10 cellular contexts compared by ENCODE assay signal in genomic region chr17:34499576-34499975, GRCh38.
DNase-seq lines count a peak whose midpoint lies in the region; ATAC-seq, FAIRE-seq and TF ChIP-seq lines count a peak whose summit lies in the region.
"Had no signal": no experiment of that assay in that cellular context is flagged by ENCODE, and none has a peak within 500 bp of the region (broad histone marks: within the 10 kb centered on the region; RNA-seq: fewer than 3 reads in every experiment).

No MANE protein-coding gene starts in this region.

- DNase-seq in activated CD4-positive, alpha-beta T cell treated with anti-CD3 and anti-CD28 coated beads for 36 hours = peak; percentile 30
- no peak for DNase-seq in activated CD4-positive, alpha-beta T cell treated with anti-CD3 and anti-CD28 coated beads for 4 hours
- DNase-seq in NB4 (ENCODE audit: low read depth) (peak; percentile 66), endothelial cell of umbilical vein (ENCODE audit: low read depth, low spot score) (peak; percentile 31), trophoblast cell (peak; percentile 23 to 70), T-helper 9 cell (no peak)
- DNase-seq in CD4-positive, alpha-beta T cell = no peak
- DNase-seq in stimulated activated naive CD4-positive, alpha-beta T cell (lab: John Stamatoyannopoulos, UW) = no peak
- DNase-seq: nucleus accumbens had no signal

- H3K9ac ChIP-seq in endothelial cell of umbilical vein (replicated peaks; ENCODE audit: extremely low read depth, insufficient read depth, low read length) (no peak overlapping the region), trophoblast cell (ENCODE audit: low read length) (no peak overlapping the region)

- H3K79me1 ChIP-seq in trophoblast cell (ENCODE audit: low read length) = no peaks in the 10 kb centered on the region

- dilution Hi-C loops in endothelial cell of umbilical vein (cut with MboI; ENCODE audit: extremely low pct_ligation_motif_present, low sequenced_read_pairs) = no loop called here

- H3K79me2 ChIP-seq in endothelial cell of umbilical vein (ENCODE audit: control insufficient read depth, insufficient read depth, low read length) (no peaks in the 10 kb centered on the region), trophoblast cell (ENCODE audit: control insufficient read depth, insufficient read depth, low read length, poor library complexity) (no peaks in the 10 kb centered on the region)

- POLR2A ChIA-PET in activated CD4-positive, alpha-beta T cell treated with anti-CD3 and anti-CD28 coated beads for 36 hours (lab: Charles Lee) = no interaction called here
- POLR2A ChIA-PET in endothelial cell of umbilical vein (lab: Charles Lee) = no interaction called here
- POLR2A ChIA-PET in CD4-positive, alpha-beta T cell (lab: Charles Lee) = no interaction called here

- H3K36me3 ChIP-seq in endothelial cell of umbilical vein (ENCODE audit: control insufficient read depth in 2 of 2, extremely low read depth in 1 of 2, insufficient read depth in 2 of 2, low read length in 2 of 2) = no peaks in the 10 kb centered on the region
- H3K36me3 ChIP-seq in trophoblast cell (ENCODE audit: control insufficient read depth in 1 of 2, insufficient read depth in 2 of 2, low read length in 2 of 2) = no peaks in the 10 kb centered on the region

- H3K9me3 ChIP-seq in endothelial cell of umbilical vein (replicated peaks; ENCODE audit: control insufficient read depth, insufficient read depth, low read length) (no peaks in the 10 kb centered on the region), trophoblast cell (ENCODE audit: insufficient read depth, low read depth, low read length) (peaks cover 2% of the 10 kb centered on the region)
- no peaks in the 10 kb centered on the region for H3K9me3 ChIP-seq in CD4-positive, alpha-beta T cell (ENCODE audit: control insufficient read depth, low read length)

- WGBS in trophoblast cell (ENCODE audit: extremely low coverage, insufficient coverage, insufficient read length) = no CpG with 5 or more reads among the region's 1 CpG

- no peak overlapping the region for H3K4me3 ChIP-seq in NB4 (ENCODE audit: low read depth, low read length)
- no peak overlapping the region for H3K4me3 ChIP-seq in endothelial cell of umbilical vein (replicated peaks in 1 of 3; ENCODE audit: insufficient read depth in 1 of 3, low read depth in 1 of 3, low read length in 3 of 3)
- H3K4me3 ChIP-seq in trophoblast cell (ENCODE audit: low read depth, low read length) = no peak overlapping the region

- no peak overlapping the region for H2BK120ac ChIP-seq in trophoblast cell (ENCODE audit: insufficient read depth, low read length, poor library complexity)

- H3K23ac ChIP-seq in trophoblast cell (ENCODE audit: low read length) = no peak overlapping the region

- no peak overlapping the region for H3K4me3 Mint-ChIP-seq in activated CD4-positive, alpha-beta T cell treated with anti-CD3 and anti-CD28 coated beads for 36 hours
- H3K4me3 Mint-ChIP-seq in CD4-positive, alpha-beta T cell = no peak overlapping the region
- H3K4me3 Mint-ChIP-seq: activated T-helper 1 cell treated with anti-CD3 and anti-CD28 coated beads, Interleukin-12 subunit alpha, Interleukin-12 subunit beta, Interleukin-2, Interleukin-4 antibody, amounts not matched to agents 30 ng/mL and 10 ng/mL and 1 ng/mL, durations not matched to agents 14 hours and 24 hours and 36 hours had no signal

- H3K27ac ChIP-seq in endothelial cell of umbilical vein (ENCODE audit: insufficient read depth, low read depth, low read length) (no peak overlapping the region), trophoblast cell (ENCODE audit: low read depth, low read length) (no peak overlapping the region)
- H3K27ac ChIP-seq in CD4-positive, alpha-beta T cell (ENCODE audit: low read depth, low read length) = no peak overlapping the region

- H4K91ac ChIP-seq in trophoblast cell (ENCODE audit: low read depth, low read length) = no peak overlapping the region

- H3K36me3 Mint-ChIP-seq in activated CD4-positive, alpha-beta T cell treated with anti-CD3 and anti-CD28 coated beads for 36 hours (ENCODE audit: low read depth) = no peaks in the 10 kb centered on the region
- H3K36me3 Mint-ChIP-seq in CD4-positive, alpha-beta T cell (ENCODE audit: low read depth) = no peaks in the 10 kb centered on the region

- TF ChIP-seq POLR2A in NB4 (IDR thresholded peaks at IDR 0.05; ENCODE audit: extremely low read depth, insufficient read length) (no peak), endothelial cell of umbilical vein (IDR thresholded peaks at IDR 0.05; ENCODE audit: low read depth, low read length) (no peak)

- ATAC-seq in activated CD4-positive, alpha-beta T cell treated with anti-CD3 and anti-CD28 coated beads for 36 hours = no peak
- ATAC-seq in CD4-positive, alpha-beta T cell (ENCODE audit: poor library complexity) = no peak

- no peaks in the 10 kb centered on the region for H4K20me1 ChIP-seq in endothelial cell of umbilical vein (replicated peaks; ENCODE audit: control insufficient read depth, extremely low read depth, insufficient read depth, low read length)

- no peaks in the 10 kb centered on the region for H3K9me3 Mint-ChIP-seq in activated CD4-positive, alpha-beta T cell treated with anti-CD3 and anti-CD28 coated beads for 36 hours (ENCODE audit: low read depth)
- H3K9me3 Mint-ChIP-seq in CD4-positive, alpha-beta T cell = no peaks in the 10 kb centered on the region
- H3K9me3 Mint-ChIP-seq: activated T-helper 1 cell treated with anti-CD3 and anti-CD28 coated beads, Interleukin-12 subunit alpha, Interleukin-12 subunit beta, Interleukin-2, Interleukin-4 antibody, amounts not matched to agents 30 ng/mL and 10 ng/mL and 1 ng/mL, durations not matched to agents 14 hours and 24 hours and 36 hours had no signal

- H2AFZ ChIP-seq in endothelial cell of umbilical vein (ENCODE audit: low read depth, low read length) = no peak overlapping the region
- H2AFZ ChIP-seq in trophoblast cell (ENCODE audit: insufficient read depth, low read length, poor library complexity) = no peak overlapping the region

- no peaks in the 10 kb centered on the region for H3K9me1 ChIP-seq in endothelial cell of umbilical vein (replicated peaks; ENCODE audit: control insufficient read depth, extremely low read depth, insufficient read depth, low read length)

- H2BK5ac ChIP-seq in trophoblast cell (ENCODE audit: low read depth, low read length, poor library complexity) = no peak overlapping the region

- no peak overlapping the region for H4K8ac ChIP-seq in trophoblast cell (ENCODE audit: low read depth, low read length)

- no peak overlapping the region for H3K4ac ChIP-seq in trophoblast cell (ENCODE audit: low read depth, low read length)

- peaks cover 5% of the 10 kb centered on the region for H3K4me1 Mint-ChIP-seq in activated CD4-positive, alpha-beta T cell treated with anti-CD3 and anti-CD28 coated beads for 36 hours
- no peaks in the 10 kb centered on the region for H3K4me1 Mint-ChIP-seq in CD4-positive, alpha-beta T cell (ENCODE audit: low read depth)

- H3K27me3 ChIP-seq in endothelial cell of umbilical vein (ENCODE audit: control insufficient read depth in 2 of 2, insufficient read depth in 2 of 2, low read length in 2 of 2) (no peaks in the 10 kb centered on the region), trophoblast cell (ENCODE audit: insufficient read depth, low read length) (no peaks in the 10 kb centered on the region)
- H3K27me3 ChIP-seq in CD4-positive, alpha-beta T cell (ENCODE audit: control insufficient read depth, insufficient read depth, low read length) = peaks cover 33% of the 10 kb centered on the region

- no peak overlapping the region for H4K12ac ChIP-seq in trophoblast cell (ENCODE audit: low read depth, low read length)

- H3K27ac Mint-ChIP-seq in activated CD4-positive, alpha-beta T cell treated with anti-CD3 and anti-CD28 coated beads for 36 hours = no peak overlapping the region
- no peak overlapping the region for H3K27ac Mint-ChIP-seq in CD4-positive, alpha-beta T cell
- H3K27ac Mint-ChIP-seq: activated T-helper 1 cell treated with anti-CD3 and anti-CD28 coated beads, Interleukin-12 subunit alpha, Interleukin-12 subunit beta, Interleukin-2, Interleukin-4 antibody, amounts not matched to agents 30 ng/mL and 10 ng/mL and 1 ng/mL, durations not matched to agents 14 hours and 24 hours and 36 hours had no signal

- no peak for FAIRE-seq in endothelial cell of umbilical vein (lab: Jason Lieb, UNC)

- BruUV-seq in endothelial cell of umbilical vein (replicated peaks; lab: Mats Ljungman, UMichigan) = no TSS peak

- H3K18ac ChIP-seq in trophoblast cell (ENCODE audit: low read length) = no peak overlapping the region

- no peak overlapping the region for H2AK5ac ChIP-seq in trophoblast cell (ENCODE audit: low read length)

- H3K27me3 Mint-ChIP-seq in activated CD4-positive, alpha-beta T cell treated with anti-CD3 and anti-CD28 coated beads for 36 hours = peaks cover 23% of the 10 kb centered on the region
- peaks cover 44% of the 10 kb centered on the region for H3K27me3 Mint-ChIP-seq in CD4-positive, alpha-beta T cell

- CTCF ChIA-PET in activated CD4-positive, alpha-beta T cell treated with anti-CD3 and anti-CD28 coated beads for 36 hours (lab: Charles Lee) = no interaction called here
- CTCF ChIA-PET in endothelial cell of umbilical vein (lab: Charles Lee) = interaction anchor here (0.6 kb wide), 1 partner anchor 43 kb away, joined by 3 read pairs; no protein-coding TSS in a partner anchor
- CTCF ChIA-PET in CD4-positive, alpha-beta T cell (lab: Charles Lee) = no interaction called here

- intact Hi-C loops in activated CD4-positive, alpha-beta T cell treated with anti-CD3 and anti-CD28 coated beads for 36 hours (cut with DNase I, micrococcal nuclease) = no loop called here
- intact Hi-C loops in endothelial cell of umbilical vein (cut with micrococcal nuclease) = no loop called here
- intact Hi-C loops in CD4-positive, alpha-beta T cell (cut with DNase I, micrococcal nuclease) = no loop called here

- TF ChIP-seq CTCF in NB4 (IDR thresholded peaks at IDR 0.05; ENCODE audit: low read depth, low read length) = no peak
- no peak for TF ChIP-seq CTCF in endothelial cell of umbilical vein (IDR thresholded peaks at IDR 0.05; ENCODE audit: extremely low read depth in 1 of 2, insufficient read depth in 1 of 2, low read depth in 1 of 2, low read length in 2 of 2)
- no peak for TF ChIP-seq CTCF in CD4-positive, alpha-beta T cell (IDR thresholded peaks at IDR 0.05)

- H2BK12ac ChIP-seq in trophoblast cell (ENCODE audit: low read length) = no peak overlapping the region

- no peak overlapping the region for H3K14ac ChIP-seq in trophoblast cell (ENCODE audit: low read length)

- no peak overlapping the region for H3K4me2 ChIP-seq in endothelial cell of umbilical vein (ENCODE audit: insufficient read depth, low read length)
- no peak overlapping the region for H3K4me2 ChIP-seq in trophoblast cell (ENCODE audit: low read length)

- H3K4me1 ChIP-seq in endothelial cell of umbilical vein (ENCODE audit: control insufficient read depth, extremely low read depth, insufficient read depth, low read length) (no peaks in the 10 kb centered on the region), trophoblast cell (ENCODE audit: control insufficient read depth in 1 of 2, insufficient read depth in 2 of 2, low read length in 2 of 2) (no peaks in the 10 kb centered on the region)

TF ChIP-seq in endothelial cell of umbilical vein, 7 proteins besides CTCF, POLR2A, EP300 and RAD21 (continues in another document):
- TF ChIP-seq FOS (IDR thresholded peaks at IDR 0.05; ENCODE audit: borderline replicate concordance, insufficient read depth, low read length) (no peak), GATA2 (IDR thresholded peaks at IDR 0.05; ENCODE audit: insufficient read depth, insufficient read length, low read depth, low read length) (peak; percentile 63)

Comparison
In these comparisons a context has a peak if more than half of its experiments do, and no peak if none do; other contexts are left out.
1. DNase-seq: peak in activated CD4-positive, alpha-beta T cell treated with anti-CD3 and anti-CD28 coated beads for 36 hours (single experiment), NB4 (single experiment), endothelial cell of umbilical vein (single experiment) and trophoblast cell (2 of 2); none in activated CD4-positive, alpha-beta T cell treated with anti-CD3 and anti-CD28 coated beads for 4 hours (0 of 2), CD4-positive, alpha-beta T cell (0 of 10), stimulated activated naive CD4-positive, alpha-beta T cell (0 of 6) and T-helper 9 cell (single experiment).